Comparison of ENCODE assay signal across 9 cellular contexts in the genomic region with DNA sequence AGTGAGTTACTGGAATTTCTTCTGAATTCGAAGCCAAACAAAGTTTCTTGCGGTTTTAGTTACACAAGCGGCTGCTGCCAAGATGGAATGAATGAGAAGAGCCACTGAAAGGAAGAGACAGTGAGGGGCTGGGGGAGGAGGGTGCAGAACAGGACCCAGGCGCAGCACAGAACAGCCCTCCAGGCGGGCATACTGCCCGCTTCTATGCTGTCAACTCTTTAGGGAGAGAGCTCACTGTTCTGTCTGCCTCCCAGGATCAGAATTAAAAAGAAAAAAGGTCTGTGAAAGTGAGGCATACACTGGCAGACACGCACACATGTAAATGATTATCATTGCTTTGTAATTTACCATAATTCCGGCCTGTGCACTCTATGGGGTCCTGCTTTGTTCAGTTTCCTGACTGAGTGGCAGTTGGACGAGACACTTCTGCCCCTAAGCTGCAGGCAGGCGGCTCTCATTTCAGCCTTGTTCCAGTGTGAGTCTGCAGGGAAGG.
DNase-seq lines count a peak whose midpoint lies in the region; ATAC-seq, FAIRE-seq and TF ChIP-seq lines count a peak whose summit lies in the region.
"Had no signal": no experiment of that assay in that cellular context is flagged by ENCODE, and none has a peak within 500 bp of the region (broad histone marks: within the 10 kb centered on the region; RNA-seq: fewer than 3 reads in every experiment).

No MANE protein-coding gene starts in this region.

- TF ChIP-seq CTCF in OCI-LY7 (conservative IDR thresholded peaks at IDR 0.05; ENCODE audit: low read length): no peak
- TF ChIP-seq CTCF in foreskin fibroblast (IDR thresholded peaks at IDR 0.05; ENCODE audit: low read depth, low read length): no peak

- H3K4me1 ChIP-seq in OCI-LY7 (ENCODE audit: insufficient read depth, low read length, poor library complexity, severe bottlenecking) (peaks cover 27% of the 10 kb centered on the region), skeletal muscle satellite cell (ENCODE audit: control insufficient read depth, insufficient read depth, low read length) (peaks cover 29% of the 10 kb centered on the region), SJCRH30 (no peaks in the 10 kb centered on the region)

- peak overlapping the region; percentile 5 for H3K27ac ChIP-seq in OCI-LY7 (ENCODE audit: low read depth, low read length, poor library complexity, severe bottlenecking)
- H3K27ac ChIP-seq in SJCRH30: no peak overlapping the region

- no peaks in the 10 kb centered on the region; the same call in 1 of the 2 replicates for H3K9me3 ChIP-seq in OCI-LY7 (ENCODE audit: low read length)
- H3K9me3 ChIP-seq in skeletal muscle satellite cell (replicated peaks; ENCODE audit: low read length): no peaks in the 10 kb centered on the region
- H3K9me3 ChIP-seq in SJCRH30 (replicated peaks): no peaks in the 10 kb centered on the region

- peak overlapping the region; percentile 31 for H3K9ac ChIP-seq in skeletal muscle satellite cell (ENCODE audit: low read depth, low read length)

- peak overlapping the region; percentile 47 for H3K4me2 ChIP-seq in OCI-LY7 (ENCODE audit: low read length)
- H3K4me2 ChIP-seq in skeletal muscle satellite cell (ENCODE audit: low read length): peak overlapping the region; percentile 53

- intact Hi-C loops in OCI-LY7 (cut with micrococcal nuclease; ENCODE audit: unreplicated experiment): loop anchor here (1.0 to 10.0 kb wide), 4 partner anchors 35 to 490 kb away; no protein-coding TSS in a partner anchor

- no peak overlapping the region for H3K4me3 ChIP-seq in OCI-LY7 (ENCODE audit: low read depth, low read length, poor library complexity, severe bottlenecking)
- no peak overlapping the region for H3K4me3 ChIP-seq in foreskin fibroblast (ENCODE audit: low read depth in 1 of 2, low read length in 2 of 2)
- H3K4me3 ChIP-seq in skeletal muscle satellite cell (ENCODE audit: low read length): no peak overlapping the region
- no peak overlapping the region for H3K4me3 ChIP-seq in SJCRH30

- no peaks in the 10 kb centered on the region for H3K79me2 ChIP-seq in OCI-LY7 (ENCODE audit: insufficient read depth, low read depth, low read length)

- H3K36me3 ChIP-seq in OCI-LY7 (ENCODE audit: insufficient read depth, low read length) (no peaks in the 10 kb centered on the region; the same call in 1 of the 2 replicates), skeletal muscle satellite cell (ENCODE audit: insufficient read depth, low read length) (no peaks in the 10 kb centered on the region), SJCRH30 (no peaks in the 10 kb centered on the region)

- ATAC-seq in HG03095 (IDR thresholded peaks at IDR 0.05; ENCODE audit: unreplicated experiment): no peak

- peak overlapping the region; percentile 84 for H2AFZ ChIP-seq in OCI-LY7 (ENCODE audit: low read length)

- H3K9me2 ChIP-seq in OCI-LY7 (ENCODE audit: insufficient read depth, low read length): no peaks in the 10 kb centered on the region

- H4K20me1 ChIP-seq in OCI-LY7 (ENCODE audit: insufficient read depth, low read length): no peaks in the 10 kb centered on the region

- FAIRE-seq in frontal cortex (lab: Jason Lieb, UNC): no peak

- POLR2A ChIA-PET in OCI-LY7 (lab: Charles Lee): interaction anchor here (0.7 to 1.4 kb wide), 9 partner anchors 13 to 224 kb away, joined by 3 to 6 read pairs (median 3); no protein-coding TSS in a partner anchor

- CTCF ChIA-PET in OCI-LY7 (lab: Charles Lee; ENCODE audit: unreplicated experiment): interaction anchor here (1.0 to 1.9 kb wide), 8 partner anchors 12 to 236 kb away, joined by 3 to 6 read pairs (median 3); no protein-coding TSS in a partner anchor

- BruUV-seq in OCI-LY7 (replicated peaks; lab: Mats Ljungman, UMichigan): no TSS peak

- DNase-seq in HCEC 1CT (peak; percentile 57), OCI-LY7 (ENCODE audit: low spot score) (no peak), foreskin fibroblast (peak; percentile 66 to 82), frontal cortex (ENCODE audit: low spot score in 2 of 2) (no peak), SJCRH30 (no peak), activated gamma-delta T cell (lab: John Stamatoyannopoulos, UW) (no peak)
- DNase-seq: stimulated activated CD4-positive, alpha-beta T cell treated with anti-CD3 and anti-CD28 coated beads, Interleukin-12 subunit alpha, Interleukin-12 subunit beta, amount 100 ng/mL, for 4 hours had no signal

- peaks cover under 1% of the 10 kb centered on the region for H3K27me3 ChIP-seq in skeletal muscle satellite cell (ENCODE audit: control insufficient read depth, insufficient read depth, low read length)
- peaks cover 29% of the 10 kb centered on the region for H3K27me3 ChIP-seq in SJCRH30

Comparison
In these comparisons a context has a peak if more than half of its experiments do, and no peak if none do; other contexts are left out.
1. DNase-seq: peak in HCEC 1CT (single experiment) and foreskin fibroblast (2 of 2); none in OCI-LY7 (single experiment), frontal cortex (0 of 2), SJCRH30 (0 of 2) and activated gamma-delta T cell (single experiment).